In the genomic region with DNA sequence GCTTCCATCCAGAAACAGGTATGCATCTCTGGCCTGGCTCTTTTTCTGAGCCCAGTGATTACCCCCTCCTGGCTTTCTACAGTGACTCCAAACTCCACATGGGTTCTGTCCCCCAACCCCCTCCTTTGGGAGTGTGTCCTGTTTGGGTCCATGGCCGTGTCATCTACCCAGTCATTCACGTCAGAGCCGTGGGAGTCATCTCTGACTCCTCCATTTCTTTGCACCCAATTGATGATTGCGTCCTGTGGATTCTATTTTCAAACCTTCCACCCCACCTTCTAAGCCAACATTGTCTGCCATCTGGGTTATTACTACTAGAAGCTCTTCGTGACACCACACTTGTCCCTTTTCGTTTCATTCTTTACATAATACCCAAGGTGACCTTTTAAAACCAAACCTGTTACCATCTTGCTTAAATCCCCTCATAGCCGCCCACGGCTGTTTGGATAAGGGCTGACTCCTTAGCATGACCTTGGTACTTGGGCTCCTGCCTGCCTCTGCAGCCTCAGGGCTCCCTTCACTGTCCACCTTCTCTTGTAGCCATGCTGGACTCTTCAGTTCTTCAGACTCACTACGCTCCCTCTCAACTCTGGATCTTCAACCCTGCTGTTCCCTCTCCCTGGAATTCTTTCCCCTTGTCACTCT, we compare ENCODE assay signal across 15 cellular contexts. TPM values are rescaled to one million over a fixed set of nuclear protein-coding genes. Genes with fewer than 3 reads are reported as not detected.
A peak's percentile ranks its signal among the peaks of the same experiment; 100 is the strongest.
DNase-seq lines count a peak whose midpoint lies in the region; ATAC-seq and TF ChIP-seq lines count a peak whose summit lies in the region.
"Had no signal": no experiment of that assay in that cellular context is flagged by ENCODE, and none has a peak within 500 bp of the region (broad histone marks: within the 10 kb centered on the region; RNA-seq: fewer than 3 reads in every experiment).

No MANE protein-coding gene starts in this region.

- H3K4me3 Mint-ChIP-seq in activated naive CD8-positive, alpha-beta T cell treated with anti-CD3 and anti-CD28 coated beads, Interleukin-2, amount 50 U/mL, for 24 hours: no peak overlapping the region
- no peak overlapping the region for H3K4me3 Mint-ChIP-seq in stimulated activated effector memory CD8-positive, alpha-beta T cell treated with anti-CD3 and anti-CD28 coated beads, Interleukin-12 subunit alpha, Interleukin-12 subunit beta, amount 100 ng/mL, for 72 hours
- no peak overlapping the region for H3K4me3 Mint-ChIP-seq in type B pancreatic cell
- H3K4me3 Mint-ChIP-seq: IgD-negative memory B cell had no signal

- peak overlapping the region; percentile 35 for H3K27ac Mint-ChIP-seq in activated naive CD8-positive, alpha-beta T cell treated with anti-CD3 and anti-CD28 coated beads, Interleukin-2, amount 50 U/mL, for 24 hours
- H3K27ac Mint-ChIP-seq in stimulated activated effector memory CD8-positive, alpha-beta T cell treated with anti-CD3 and anti-CD28 coated beads, Interleukin-12 subunit alpha, Interleukin-12 subunit beta, amount 100 ng/mL, for 72 hours: peak overlapping the region; percentile 57
- no peak overlapping the region for H3K27ac Mint-ChIP-seq in type B pancreatic cell
- H3K27ac Mint-ChIP-seq: IgD-negative memory B cell had no signal

- H3K27me3 Mint-ChIP-seq in activated naive CD8-positive, alpha-beta T cell treated with anti-CD3 and anti-CD28 coated beads, Interleukin-2, amount 50 U/mL, for 24 hours: no peaks in the 10 kb centered on the region
- peaks cover 7% of the 10 kb centered on the region for H3K27me3 Mint-ChIP-seq in type B pancreatic cell
- H3K27me3 Mint-ChIP-seq: IgD-negative memory B cell had no signal

- peak; percentile 65 for ATAC-seq in activated naive CD8-positive, alpha-beta T cell treated with anti-CD3 and anti-CD28 coated beads, Interleukin-2, amount 50 U/mL, for 24 hours
- peak; percentile 47 for ATAC-seq in stimulated activated effector memory CD8-positive, alpha-beta T cell treated with anti-CD3 and anti-CD28 coated beads, Interleukin-12 subunit alpha, Interleukin-12 subunit beta, amount 100 ng/mL, for 72 hours

- no peaks in the 10 kb centered on the region for H3K9me3 ChIP-seq in HEK293 (ENCODE audit: control insufficient read depth, insufficient read depth, low read depth, low read length)
- H3K9me3 ChIP-seq: Peyer's patch had no signal

- H3K4me3 ChIP-seq in HEK293 (ENCODE audit: low read depth, low read length): no peak overlapping the region
- H3K4me3 ChIP-seq: GM23248, Peyer's patch had no signal

- peaks cover 9% of the 10 kb centered on the region for H3K4me1 ChIP-seq in HEK293 (ENCODE audit: control insufficient read depth, insufficient read depth, low read length)
- H3K4me1 ChIP-seq: Peyer's patch had no signal

- H3K36me3 ChIP-seq in HEK293 (ENCODE audit: control insufficient read depth in 2 of 2, insufficient read depth in 1 of 2, low read length in 2 of 2): no peaks in the 10 kb centered on the region
- H3K36me3 ChIP-seq: Peyer's patch had no signal

- POLR2A ChIA-PET in HEK293 (lab: Yijun Ruan, JAX): interaction anchor here (1.0 to 1.2 kb wide), 2 partner anchors 50 to 259 kb away, joined by 3 read pairs; partner anchors contain the start of genes HSP90B1 and NFYB

- H3K4me1 Mint-ChIP-seq in activated naive CD8-positive, alpha-beta T cell treated with anti-CD3 and anti-CD28 coated beads, Interleukin-2, amount 50 U/mL, for 24 hours: peaks cover 41% of the 10 kb centered on the region
- H3K4me1 Mint-ChIP-seq in stimulated activated effector memory CD8-positive, alpha-beta T cell treated with anti-CD3 and anti-CD28 coated beads, Interleukin-12 subunit alpha, Interleukin-12 subunit beta, amount 100 ng/mL, for 72 hours: peaks cover 29% of the 10 kb centered on the region
- peaks cover 20% of the 10 kb centered on the region for H3K4me1 Mint-ChIP-seq in type B pancreatic cell (ENCODE audit: unreplicated experiment)

- no peak overlapping the region for H3K27ac ChIP-seq in HEK293 (ENCODE audit: extremely low read depth, low read depth, low read length)
- H3K27ac ChIP-seq: GM23248, Peyer's patch had no signal

- DNase-seq in activated CD4-positive, alpha-beta T cell treated with anti-CD3 and anti-CD28 coated beads for 48 hours: peak; percentile 22
- no peak for DNase-seq in activated CD4-positive, alpha-beta T cell treated with anti-CD3 and anti-CD28 coated beads, Interleukin-2, amount 50 U/mL, for 48 hours
- peak; percentile 42 for DNase-seq in activated naive CD8-positive, alpha-beta T cell treated with anti-CD3 and anti-CD28 coated beads, Interleukin-2, amount 50 U/mL, for 24 hours
- DNase-seq in stimulated activated effector memory CD8-positive, alpha-beta T cell treated with anti-CD3 and anti-CD28 coated beads, Interleukin-12 subunit alpha, Interleukin-12 subunit beta, amount 100 ng/mL, for 72 hours (ENCODE audit: low spot score in 2 of 2): no peak
- no peak for DNase-seq in C1 segment of cervical spinal cord (lab: John Stamatoyannopoulos, UW)
- DNase-seq in type B pancreatic cell (ENCODE audit: extremely low spot score, unreplicated experiment): no peak
- DNase-seq in glomerular visceral epithelial cell (ENCODE audit: extremely low spot score): no peak
- DNase-seq: DMS79, GM23248, NCI-H1436, NCI-H2029 treated with DMSO at 0.1 percent for 48 hours, NCI-H510A treated with DMSO at 0.1 percent for 48 hours, Peyer's patch had no signal

- TF ChIP-seq CTCF in HEK293 (tag by site-specific recombination; IDR thresholded peaks at IDR 0.05): no peak
- no peak for TF ChIP-seq CTCF in type B pancreatic cell (conservative IDR thresholded peaks at IDR 0.05)

- no peaks in the 10 kb centered on the region for H3K36me3 Mint-ChIP-seq in activated naive CD8-positive, alpha-beta T cell treated with anti-CD3 and anti-CD28 coated beads, Interleukin-2, amount 50 U/mL, for 24 hours (ENCODE audit: low read depth)
- peaks cover under 1% of the 10 kb centered on the region for H3K36me3 Mint-ChIP-seq in stimulated activated effector memory CD8-positive, alpha-beta T cell treated with anti-CD3 and anti-CD28 coated beads, Interleukin-12 subunit alpha, Interleukin-12 subunit beta, amount 100 ng/mL, for 72 hours
- no peaks in the 10 kb centered on the region for H3K36me3 Mint-ChIP-seq in type B pancreatic cell
- H3K36me3 Mint-ChIP-seq: IgD-negative memory B cell had no signal

- CTCF ChIA-PET in HEK293 (lab: Yijun Ruan, JAX): interaction anchor here (0.6 to 2.4 kb wide), 11 partner anchors 9 to 383 kb away, joined by 3 to 8 read pairs (median 4); partner anchors contain the start of genes C12orf42 and NT5DC3

- H3K9me3 Mint-ChIP-seq in activated naive CD8-positive, alpha-beta T cell treated with anti-CD3 and anti-CD28 coated beads, Interleukin-2, amount 50 U/mL, for 24 hours: no peaks in the 10 kb centered on the region
- H3K9me3 Mint-ChIP-seq in stimulated activated effector memory CD8-positive, alpha-beta T cell treated with anti-CD3 and anti-CD28 coated beads, Interleukin-12 subunit alpha, Interleukin-12 subunit beta, amount 100 ng/mL, for 72 hours: no peaks in the 10 kb centered on the region
- H3K9me3 Mint-ChIP-seq in type B pancreatic cell: no peaks in the 10 kb centered on the region
- H3K9me3 Mint-ChIP-seq: IgD-negative memory B cell had no signal

TF ChIP-seq in HEK293, 187 proteins besides CTCF, POLR2A, EP300 and RAD21 (continues in another document):
- TF ChIP-seq BCL11B (tag by site-specific recombination; IDR thresholded peaks at IDR 0.05; ENCODE audit: low read depth): no peak
- no peak for TF ChIP-seq IKZF3 (tag by site-specific recombination; IDR thresholded peaks at IDR 0.05)
- TF ChIP-seq EGR2 (tag by site-specific recombination; IDR thresholded peaks at IDR 0.05; ENCODE audit: low read depth): 0 out of 2 replicates have a peak, but pooled peaks have one; percentile 17
- TF ChIP-seq, protein P1, sequence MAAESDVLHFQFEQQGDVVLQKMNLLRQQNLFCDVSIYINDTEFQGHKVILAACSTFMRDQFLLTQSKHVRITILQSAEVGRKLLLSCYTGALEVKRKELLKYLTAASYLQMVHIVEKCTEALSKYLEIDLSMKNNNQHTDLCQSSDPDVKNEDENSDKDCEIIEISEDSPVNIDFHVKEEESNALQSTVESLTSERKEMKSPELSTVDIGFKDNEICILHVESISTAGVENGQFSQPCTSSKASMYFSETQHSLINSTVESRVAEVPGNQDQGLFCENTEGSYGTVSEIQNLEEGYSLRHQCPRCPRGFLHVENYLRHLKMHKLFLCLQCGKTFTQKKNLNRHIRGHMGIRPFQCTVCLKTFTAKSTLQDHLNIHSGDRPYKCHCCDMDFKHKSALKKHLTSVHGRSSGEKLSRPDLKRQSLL (tag by site-specific recombination; IDR thresholded peaks at IDR 0.05): no peak
- no peak for TF ChIP-seq ZNF138 (tag by site-specific recombination; IDR thresholded peaks at IDR 0.05; ENCODE audit: borderline replicate concordance)
- TF ChIP-seq, protein P2, sequence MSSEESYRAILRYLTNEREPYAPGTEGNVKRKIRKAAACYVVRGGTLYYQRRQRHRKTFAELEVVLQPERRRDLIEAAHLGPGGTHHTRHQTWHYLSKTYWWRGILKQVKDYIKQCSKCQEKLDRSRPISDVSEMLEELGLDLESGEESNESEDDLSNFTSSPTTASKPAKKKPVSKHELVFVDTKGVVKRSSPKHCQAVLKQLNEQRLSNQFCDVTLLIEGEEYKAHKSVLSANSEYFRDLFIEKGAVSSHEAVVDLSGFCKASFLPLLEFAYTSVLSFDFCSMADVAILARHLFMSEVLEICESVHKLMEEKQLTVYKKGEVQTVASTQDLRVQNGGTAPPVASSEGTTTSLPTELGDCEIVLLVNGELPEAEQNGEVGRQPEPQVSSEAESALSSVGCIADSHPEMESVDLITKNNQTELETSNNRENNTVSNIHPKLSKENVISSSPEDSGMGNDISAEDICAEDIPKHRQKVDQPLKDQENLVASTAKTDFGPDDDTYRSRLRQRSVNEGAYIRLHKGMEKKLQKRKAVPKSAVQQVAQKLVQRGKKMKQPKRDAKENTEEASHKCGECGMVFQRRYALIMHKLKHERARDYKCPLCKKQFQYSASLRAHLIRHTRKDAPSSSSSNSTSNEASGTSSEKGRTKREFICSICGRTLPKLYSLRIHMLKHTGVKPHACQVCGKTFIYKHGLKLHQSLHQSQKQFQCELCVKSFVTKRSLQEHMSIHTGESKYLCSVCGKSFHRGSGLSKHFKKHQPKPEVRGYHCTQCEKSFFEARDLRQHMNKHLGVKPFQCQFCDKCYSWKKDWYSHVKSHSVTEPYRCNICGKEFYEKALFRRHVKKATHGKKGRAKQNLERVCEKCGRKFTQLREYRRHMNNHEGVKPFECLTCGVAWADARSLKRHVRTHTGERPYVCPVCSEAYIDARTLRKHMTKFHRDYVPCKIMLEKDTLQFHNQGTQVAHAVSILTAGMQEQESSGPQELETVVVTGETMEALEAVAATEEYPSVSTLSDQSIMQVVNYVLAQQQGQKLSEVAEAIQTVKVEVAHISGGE (tag by site-specific recombination; conservative IDR thresholded peaks at IDR 0.05; ENCODE audit: low read depth): no peak
- TF ChIP-seq ZNF423 (tag by site-specific recombination; IDR thresholded peaks at IDR 0.05): no peak
- no peak for TF ChIP-seq ZXDB (tag by site-specific recombination; IDR thresholded peaks at IDR 0.05)
- TF ChIP-seq ZNF184 (tag by site-specific recombination; IDR thresholded peaks at IDR 0.05): no peak
- no peak for TF ChIP-seq ZNF248 (tag by site-specific recombination; IDR thresholded peaks at IDR 0.05)

RNA-seq across cellular contexts. Expression of gene NT5DC3, which starts 38.1 kb away (rescaled TPM):
- 10.9 and 16.3 TPM in 2 replicates for total RNA-seq in type B pancreatic cell (ENCODE audit: low replicate concordance)

RNA-seq across cellular contexts. Expression of gene HSP90B1, which starts 51.0 kb away (rescaled TPM):
- 832 and 967 TPM in 2 replicates for total RNA-seq in type B pancreatic cell (ENCODE audit: low replicate concordance)

Comparison
In these comparisons a context has a peak if more than half of its experiments do, and no peak if none do; other contexts are left out.
1. DNase-seq: peak in activated CD4-positive, alpha-beta T cell treated with anti-CD3 and anti-CD28 coated beads for 48 hours (single experiment) and activated naive CD8-positive, alpha-beta T cell treated with anti-CD3 and anti-CD28 coated beads, Interleukin-2, amount 50 U/mL, for 24 hours (single experiment); none in activated CD4-positive, alpha-beta T cell treated with anti-CD3 and anti-CD28 coated beads, Interleukin-2, amount 50 U/mL, for 48 hours (0 of 2), stimulated activated effector memory CD8-positive, alpha-beta T cell treated with anti-CD3 and anti-CD28 coated beads, Interleukin-12 subunit alpha, Interleukin-12 subunit beta, amount 100 ng/mL, for 72 hours (0 of 2), C1 segment of cervical spinal cord (0 of 14), type B pancreatic cell (single experiment) and glomerular visceral epithelial cell (single experiment).